ENCODE assay signal across 19 cellular contexts in the genomic region with DNA sequence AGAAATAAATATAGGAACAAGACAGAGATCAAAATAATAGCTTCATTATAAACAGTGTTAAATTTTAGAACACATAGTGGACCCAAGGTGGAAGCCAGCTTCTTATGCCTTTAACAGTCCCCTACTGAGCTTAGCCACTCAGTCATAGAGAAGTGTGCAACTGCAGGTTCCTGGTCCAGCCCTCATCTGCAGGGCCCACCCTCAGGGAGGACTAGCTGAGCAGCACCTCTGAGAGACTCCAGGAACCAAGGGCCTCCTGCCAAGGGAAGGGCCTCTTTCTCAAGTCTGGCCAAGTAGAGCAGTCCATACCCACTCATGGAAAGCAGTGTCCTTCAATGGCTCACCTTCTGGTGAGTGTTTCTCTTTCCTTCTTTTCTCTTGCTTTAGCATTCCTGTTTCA.
DNase-seq lines count a peak whose midpoint lies in the region; ATAC-seq and TF ChIP-seq lines count a peak whose summit lies in the region.
"Had no signal": no experiment of that assay in that cellular context is flagged by ENCODE, and none has a peak within 500 bp of the region (broad histone marks: within the 10 kb centered on the region; RNA-seq: fewer than 3 reads in every experiment).

No MANE protein-coding gene starts in this region.

- H3K4me3 ChIP-seq in ACC112 (ENCODE audit: low read depth, low read length) (no peak overlapping the region), MG63 (no peak overlapping the region), sigmoid colon (no peak overlapping the region)
- H3K4me3 ChIP-seq: A549 had no signal

- intact Hi-C loops in sigmoid colon (cut with DNase I): loop anchor here (1.0 kb wide), 1 partner anchor 39 kb away; no protein-coding TSS in a partner anchor

- H3K27me3 ChIP-seq in ACC112 (ENCODE audit: insufficient read depth, low read length) (no peaks in the 10 kb centered on the region), MG63 (no peaks in the 10 kb centered on the region), foreskin keratinocyte (no peaks in the 10 kb centered on the region), sigmoid colon (no peaks in the 10 kb centered on the region)

- H3K9me3 ChIP-seq in MG63 (no peaks in the 10 kb centered on the region), sigmoid colon (no peaks in the 10 kb centered on the region)
- H3K9me3 ChIP-seq: A549 had no signal

- no peaks in the 10 kb centered on the region for H3K36me3 ChIP-seq in ACC112 (ENCODE audit: insufficient read depth, low read length)
- H3K36me3 ChIP-seq in MG63: no peaks in the 10 kb centered on the region
- H3K36me3 ChIP-seq in sigmoid colon: no peaks in the 10 kb centered on the region

- no peak for TF ChIP-seq CTCF in foreskin keratinocyte (conservative IDR thresholded peaks at IDR 0.05)
- TF ChIP-seq CTCF in sigmoid colon (IDR thresholded peaks at IDR 0.05): no peak

- H3K4me1 ChIP-seq in ACC112 (ENCODE audit: control insufficient read depth, insufficient read depth, low read length, unreplicated experiment): no peaks in the 10 kb centered on the region
- H3K4me1 ChIP-seq in foreskin keratinocyte: no peaks in the 10 kb centered on the region
- peaks cover 0 to 15% (median 7%) of the 10 kb centered on the region in 4 donors for H3K4me1 ChIP-seq in sigmoid colon
- H3K4me1 ChIP-seq: A549 had no signal

- no peak overlapping the region for H3K27ac ChIP-seq in ACC112 (ENCODE audit: low read depth, low read length)
- H3K27ac ChIP-seq in foreskin keratinocyte: no peak overlapping the region
- H3K27ac ChIP-seq in sigmoid colon: peak overlapping the region in 3 of 4 donors; percentile 13 to 39 (median 23)
- H3K27ac ChIP-seq: A549, C4-2B had no signal

- peak overlapping the region; percentile 91 for H2AFZ ChIP-seq in ACC112 (ENCODE audit: low read length, unreplicated experiment)

- TF ChIP-seq EP300 in sigmoid colon (IDR thresholded peaks at IDR 0.05): no peak

- peak; percentile 28 for ATAC-seq in foreskin keratinocyte
- ATAC-seq in GM19328 (IDR thresholded peaks at IDR 0.05; ENCODE audit: unreplicated experiment): no peak
- ATAC-seq in HG03108 (IDR thresholded peaks at IDR 0.05; ENCODE audit: unreplicated experiment): no peak
- ATAC-seq: A549, Panc1 had no signal

- no peak for TF ChIP-seq POLR2A in sigmoid colon (IDR thresholded peaks at IDR 0.05)

- no peaks in the 10 kb centered on the region for H3K79me2 ChIP-seq in ACC112 (ENCODE audit: control insufficient read depth, insufficient read depth, low read length, unreplicated experiment)

- DNase-seq in MG63: peak; percentile 1
- DNase-seq in foreskin keratinocyte: no peak
- no peak for DNase-seq in sigmoid colon
- DNase-seq in activated CD8-positive, alpha-beta memory T cell treated with anti-CD3 and anti-CD28 coated beads for 24 hours: no peak
- DNase-seq in globus pallidus (ENCODE audit: low spot score): no peak
- DNase-seq: GF-D8, HFFc6, KG1, MM.1S, NCI-H1092 treated with DMSO at 0.1 percent for 48 hours, NCI-H2081 treated with DMSO at 0.1 percent for 48 hours, NCI-H510A treated with DMSO at 0.1 percent for 48 hours, SHP77 had no signal

Comparison
In these comparisons a context has a peak if more than half of its experiments do, and no peak if none do; other contexts are left out.
1. H3K27ac ChIP-seq: peak in sigmoid colon (3 of 4); none in ACC112 (single experiment) and foreskin keratinocyte (single experiment).